15 cellular contexts compared by ENCODE assay signal in genomic region chr1:39174400-39175081, GRCh38. TPM values are rescaled to one million over a fixed set of nuclear protein-coding genes. Genes with fewer than 3 reads are reported as not detected.
DNase-seq lines count a peak whose midpoint lies in the region; ATAC-seq and TF ChIP-seq lines count a peak whose summit lies in the region.
"Had no signal": no experiment of that assay in that cellular context is flagged by ENCODE, and none has a peak within 500 bp of the region (broad histone marks: within the 10 kb centered on the region; RNA-seq: fewer than 3 reads in every experiment).

No MANE protein-coding gene starts in this region.

- peak overlapping the region in 3 of 11 experiments; percentile 11 to 61 (median 19); a peak in 2 of 22 replicates for H3K9ac ChIP-seq in BLaER1 treated with 17β-estradiol and CSF1 and Interleukin-3, amounts not matched to agents 10 nM and 100 nM
- H3K9ac ChIP-seq in liver (ENCODE audit: low read depth in 1 of 2, low read length in 2 of 2): peak overlapping the region; percentile 22 to 51
- no peak overlapping the region for H3K9ac ChIP-seq in skeletal muscle satellite cell (ENCODE audit: low read depth, low read length)

- DNase-seq in body of pancreas (no peak), NCI-H446 (lab: John Stamatoyannopoulos, UW) (no peak), posterior vena cava (ENCODE audit: low spot score) (no peak), A172 (ENCODE audit: low spot score) (no peak)
- DNase-seq: activated CD4-positive, alpha-beta memory T cell treated with anti-CD3 and anti-CD28 coated beads, Interleukin-2, amount 10 ng/mL, durations not matched to agents 7 days and 5 days; activated naive CD4-positive, alpha-beta T cell; foreskin keratinocyte; NCI-H1436; NCI-H510A treated with DMSO at 0.1 percent for 48 hours; T-helper 9 cell had no signal

- H3K27ac ChIP-seq in BLaER1 treated with 17β-estradiol and CSF1 and Interleukin-3, amounts not matched to agents 10 nM and 100 nM: peak overlapping the region in 4 of 11 experiments; percentile 27 to 62 (median 58); a peak in 6 of 22 replicates
- H3K27ac ChIP-seq in body of pancreas (peak overlapping the region in 3 of 4 donors; percentile 34 to 58 (median 39)), liver (ENCODE audit: low read depth in 1 of 2, low read length in 2 of 2) (peak overlapping the region; percentile 40 to 50)

- H3K4me2 ChIP-seq in BLaER1 treated with 17β-estradiol and CSF1 and Interleukin-3, amounts not matched to agents 10 nM and 100 nM: peak overlapping the region; percentile 50 to 72 (median 63)
- H3K4me2 ChIP-seq in skeletal muscle satellite cell (ENCODE audit: low read length): peak overlapping the region; percentile 39

- H3K4me3 ChIP-seq in BLaER1 treated with 17β-estradiol and CSF1 and Interleukin-3, amounts not matched to agents 10 nM and 100 nM: no peak overlapping the region
- H3K4me3 ChIP-seq in body of pancreas (no peak overlapping the region), liver (ENCODE audit: low read depth in 1 of 3, low read length in 3 of 3) (no peak overlapping the region), skeletal muscle satellite cell (ENCODE audit: low read length) (no peak overlapping the region)
- H3K4me3 ChIP-seq: prostate gland had no signal

- peaks cover 6 to 100% (median 40%) of the 10 kb centered on the region in 11 experiments; a peak in 15 of 22 replicates for H4K20me1 ChIP-seq in BLaER1 treated with 17β-estradiol and CSF1 and Interleukin-3, amounts not matched to agents 10 nM and 100 nM

- 62 to 72% methylated on average over 5 of the region's 5 CpGs for WGBS in body of pancreas, 2 donors
- WGBS in liver: 33% methylated on average over 5 of the region's 5 CpGs

- intact Hi-C loops in body of pancreas (cut with DNase I): no loop called here
- intact Hi-C loops in posterior vena cava (cut with DNase I): loop anchor here in 1 of 2 donors (1.0 kb wide), 1 partner anchor 39 kb away; no protein-coding TSS in a partner anchor

- no peak for TF ChIP-seq POLR2A in body of pancreas (IDR thresholded peaks at IDR 0.05)

- no peaks in the 10 kb centered on the region for H3K27me3 ChIP-seq in BLaER1 treated with 17β-estradiol and CSF1 and Interleukin-3, amounts not matched to agents 10 nM and 100 nM
- H3K27me3 ChIP-seq in body of pancreas (no peaks in the 10 kb centered on the region), liver (ENCODE audit: control insufficient read depth in 4 of 4, insufficient read depth in 4 of 4, low read length in 3 of 4) (no peaks in the 10 kb centered on the region), skeletal muscle satellite cell (ENCODE audit: control insufficient read depth, insufficient read depth, low read length) (no peaks in the 10 kb centered on the region)
- H3K27me3 ChIP-seq: foreskin keratinocyte had no signal

- TF ChIP-seq CTCF in body of pancreas (IDR thresholded peaks at IDR 0.05) (no peak), liver (IDR thresholded peaks at IDR 0.05; ENCODE audit: low read depth, low read length, missing input control) (no peak)

- ATAC-seq in body of pancreas: no peak
- no peak for ATAC-seq in HG03108 (IDR thresholded peaks at IDR 0.05; ENCODE audit: unreplicated experiment)
- ATAC-seq: foreskin keratinocyte had no signal

- H3K4me1 ChIP-seq in BLaER1 treated with 17β-estradiol and CSF1 and Interleukin-3, amounts not matched to agents 10 nM and 100 nM: peaks cover 39 to 73% (median 60%) of the 10 kb centered on the region in 10 experiments
- H3K4me1 ChIP-seq in body of pancreas (peaks cover 66% of the 10 kb centered on the region), liver (ENCODE audit: control insufficient read depth in 4 of 4, insufficient read depth in 4 of 4, low read length in 3 of 4) (peaks cover 29 to 80% (median 76%) of the 10 kb centered on the region in 4 donors), skeletal muscle satellite cell (ENCODE audit: control insufficient read depth, insufficient read depth, low read length) (peaks cover 62% of the 10 kb centered on the region)

- H3K36me3 ChIP-seq in BLaER1 treated with 17β-estradiol and CSF1 and Interleukin-3, amounts not matched to agents 10 nM and 100 nM: no peaks in the 10 kb centered on the region
- H3K36me3 ChIP-seq in body of pancreas (replicated peaks in 1 of 2; ENCODE audit: insufficient read depth in 1 of 2, low read depth in 2 of 2) (no peaks in the 10 kb centered on the region), liver (ENCODE audit: control insufficient read depth in 4 of 4, insufficient read depth in 3 of 4, low read depth in 1 of 4, low read length in 3 of 4) (no peaks in the 10 kb centered on the region), skeletal muscle satellite cell (ENCODE audit: insufficient read depth, low read length) (no peaks in the 10 kb centered on the region)
- H3K36me3 ChIP-seq: prostate gland had no signal

- H3K9me3 ChIP-seq in BLaER1 treated with 17β-estradiol and CSF1 and Interleukin-3, amounts not matched to agents 10 nM and 100 nM (replicated peaks in 1 of 11): no peaks in the 10 kb centered on the region
- no peaks in the 10 kb centered on the region for H3K9me3 ChIP-seq in body of pancreas
- H3K9me3 ChIP-seq in liver (ENCODE audit: control insufficient read depth in 4 of 4, low read length in 3 of 4): no peaks in the 10 kb centered on the region
- no peaks in the 10 kb centered on the region for H3K9me3 ChIP-seq in skeletal muscle satellite cell (replicated peaks; ENCODE audit: low read length)
- H3K9me3 ChIP-seq: prostate gland had no signal

- TF ChIP-seq RAD21 in liver (IDR thresholded peaks at IDR 0.05): no peak

TF ChIP-seq in liver, 16 proteins besides CTCF, POLR2A, EP300 and RAD21:
- TF ChIP-seq FOXA1 (IDR thresholded peaks at IDR 0.05) (peak; percentile 67), HNF4A (conservative IDR thresholded peaks at IDR 0.05) (peak; percentile 7 to 17), JUND (IDR thresholded peaks at IDR 0.05) (peak in 1 of 2 donors; percentile 19), FOXA2 (IDR thresholded peaks at IDR 0.05) (peak; percentile 91), YY1 (IDR thresholded peaks at IDR 0.05) (peak; percentile 15), ZBTB33 (IDR thresholded peaks at IDR 0.05) (no peak), RXRA (IDR thresholded peaks at IDR 0.05) (peak; percentile 10 to 31), HNF4G (IDR thresholded peaks at IDR 0.05) (no peak), ATF3 (IDR thresholded peaks at IDR 0.05) (peak; percentile 45), SP1 (IDR thresholded peaks at IDR 0.05) (peak; percentile 18)
TF ChIP-seq in liver: peak in this region for 8.

RNA-seq across cellular contexts. Expression of gene MACF1, which starts 30.0 kb away (rescaled TPM):
- total RNA-seq in body of pancreas (100 to 1,000 TPM; 144 to 190 TPM), liver (100 to 1,000 TPM in 1 of 2 donors, 10 to 100 TPM in 1; 62.1 to 216 TPM), posterior vena cava (100 to 1,000 TPM; 596 to 609 TPM)
- 10 to 100 TPM; 23.3 to 40.2 TPM for polyA plus RNA-seq in liver
- total RNA-seq in skeletal muscle satellite cell (2012; rRNA removed): 124 and 151 TPM in 2 replicates
- 196 and 256 TPM in 2 replicates for total RNA-seq in A172 (2014; rRNA removed; shearing (Covaris generic))
